8 cellular contexts compared by ENCODE assay signal in the genomic region with DNA sequence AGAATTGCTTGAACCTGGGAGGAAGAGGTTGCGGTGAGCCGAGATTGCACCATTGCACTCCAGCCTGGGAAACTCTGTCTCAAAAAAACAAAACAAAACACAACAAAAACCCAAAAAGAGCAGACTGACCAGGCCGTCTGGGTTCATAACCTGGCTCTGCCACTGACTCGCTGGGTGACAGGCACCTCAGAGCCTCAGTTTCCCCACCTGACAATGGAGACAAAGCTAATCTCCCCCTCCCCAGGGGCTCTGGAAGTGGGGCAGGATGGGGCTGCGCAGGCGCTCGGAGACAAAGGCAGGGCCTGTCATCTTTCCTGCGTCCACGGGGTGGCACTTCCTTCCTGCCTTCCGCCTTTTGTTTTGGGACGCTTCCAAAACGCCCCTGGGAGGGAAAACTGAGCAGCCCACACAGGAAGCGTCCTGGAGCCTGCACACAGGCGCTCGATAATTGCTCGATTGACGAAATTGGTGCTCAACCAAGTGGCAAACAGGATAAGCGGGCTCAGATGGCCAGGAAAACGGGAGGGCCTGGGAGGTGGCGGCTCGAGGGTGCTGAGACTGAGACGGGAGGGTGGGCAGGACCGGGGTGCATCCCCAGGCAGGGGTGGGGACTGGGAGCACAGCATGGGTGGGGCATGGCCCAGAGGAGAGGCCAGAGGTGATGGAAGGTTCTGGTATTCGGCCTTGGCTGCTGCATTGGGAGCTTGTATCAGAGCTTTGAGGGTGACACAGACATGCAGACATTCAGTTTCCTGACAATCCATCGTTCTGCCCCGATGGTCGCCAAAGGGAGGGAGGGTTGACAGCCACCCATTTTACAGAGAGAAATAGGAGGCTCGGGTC. TPM values are rescaled to one million over a fixed set of nuclear protein-coding genes. Genes with fewer than 3 reads are reported as not detected.
DNase-seq lines count a peak whose midpoint lies in the region; ATAC-seq, FAIRE-seq and TF ChIP-seq lines count a peak whose summit lies in the region.

No MANE protein-coding gene starts in this region.

- BruUV-seq in GM12878 (replicated peaks; lab: Mats Ljungman, UMichigan) = no TSS peak

- no peak overlapping the region for H3K9ac ChIP-seq in GM12878 (ENCODE audit: control insufficient read depth, insufficient read depth, low read length)

- peak; percentile 56 for FAIRE-seq in GM12878 (lab: Jason Lieb, UNC)

- ATAC-seq in GM12878 = peak; percentile 61
- ATAC-seq in psoas muscle = peak; percentile 56 to 72 (median 60)
- no peak for ATAC-seq in HG03135 (IDR thresholded peaks at IDR 0.05; ENCODE audit: unreplicated experiment)
- no peak for ATAC-seq in GM21576 (IDR thresholded peaks at IDR 0.05; ENCODE audit: unreplicated experiment)

- TF ChIP-seq EP300 in GM12878 (IDR thresholded peaks at IDR 0.05; ENCODE audit: borderline replicate concordance in 1 of 2, control insufficient read depth in 1 of 2, low read depth in 2 of 2, low read length in 2 of 2) = no peak

- SMC1A ChIA-PET in GM12878 (lab: Charles Lee; ENCODE audit: uncharacterized antibody, unreplicated experiment) = interaction anchor here (1.0 to 1.6 kb wide), 2 partner anchors 67 to 70 kb away, joined by 3 to 5 read pairs; no protein-coding TSS in a partner anchor

- POLR2A ChIA-PET in GM12878 (lab: Charles Lee) = no interaction called here

- H3K4me1 ChIP-seq in GM12878 (ENCODE audit: control insufficient read depth, insufficient read depth, low read length) (peaks cover 9% of the 10 kb centered on the region), psoas muscle (peaks cover 33% of the 10 kb centered on the region)

- no peaks in the 10 kb centered on the region for H4K20me1 ChIP-seq in GM12878 (ENCODE audit: control insufficient read depth, insufficient read depth)

- peak; percentile 87 for TF ChIP-seq CTCF in GM12864 (IDR thresholded peaks at IDR 0.05; ENCODE audit: low read depth, low read length, missing control alignments)
- TF ChIP-seq CTCF in GM12878 (IDR thresholded peaks at IDR 0.05 in 2 of 3, conservative IDR thresholded peaks at IDR 0.05 in 1 of 3; ENCODE audit: control insufficient read depth in 2 of 3, extremely low read depth in 1 of 3, insufficient read depth in 1 of 3, low read depth in 3 of 3, low read length in 3 of 3) = peak; percentile 63 to 72 (median 70)
- TF ChIP-seq CTCF in psoas muscle (IDR thresholded peaks at IDR 0.05) = peak; percentile 78

- DNase-seq in GM12864 (ENCODE audit: low read depth) = no peak
- peak; percentile 46 to 64 for DNase-seq in NCI-H1930 (lab: John Stamatoyannopoulos, UW)
- DNase-seq in T1000 (lab: John Stamatoyannopoulos, UW) = peak; percentile 83
- DNase-seq in GM12878 (ENCODE audit: low read depth, low spot score) = no peak
- DNase-seq in hippocampal formation (lab: John Stamatoyannopoulos, UW) = peak; percentile 50 to 60
- peak; percentile 83 to 89 for DNase-seq in psoas muscle

- H3K4me3 ChIP-seq in GM12864 (ENCODE audit: low read depth, low read length) (peak overlapping the region; percentile 34), GM12878 (peak overlapping the region; percentile 29; the same call in 1 of the 2 replicates), psoas muscle (peak overlapping the region; percentile 45)

- peak overlapping the region; percentile 75 for H2AFZ ChIP-seq in GM12878 (ENCODE audit: control insufficient read depth, low read depth, low read length)

- in situ Hi-C loops in GM12878 (cut with MboI) = no loop called here

- CTCF ChIA-PET in GM12878 (lab: Yijun Ruan, JAX) = interaction anchor here (0.6 to 4.1 kb wide), 7 partner anchors 9 to 102 kb away, joined by 3 to 15 read pairs (median 6); no protein-coding TSS in a partner anchor

- peak; percentile 80 for TF ChIP-seq RAD21 in GM12878 (IDR thresholded peaks at IDR 0.05; ENCODE audit: insufficient read depth, low read depth, low read length)

- RAD21 ChIA-PET in GM12878 (lab: Charles Lee; ENCODE audit: unreplicated experiment) = interaction anchor here (0.7 to 1.6 kb wide), 6 partner anchors 15 to 68 kb away, joined by 3 to 5 read pairs (median 4); partner anchors contain the start of gene SPC24

- H3K9me3 ChIP-seq in GM12878 (replicated peaks; ENCODE audit: control insufficient read depth, insufficient read depth, low read length) = no peaks in the 10 kb centered on the region; the same call in 2 of the 3 replicates
- H3K9me3 ChIP-seq in psoas muscle = no peaks in the 10 kb centered on the region

- TF ChIP-seq POLR2A in GM12878 (IDR thresholded peaks at IDR 0.05; ENCODE audit: low read depth, low read length) = no peak

- WGBS in GM12878 (ENCODE audit: insufficient coverage, insufficient replicate concordance, low lambda C conversion rate, missing lambda C conversion rate) = 9% methylated on average over 28 of the region's 28 CpGs
- 3 to 4% (median 3%) methylated on average over 26 to 28 of the region's 28 CpGs for WGBS in psoas muscle, 3 donors

- no peaks in the 10 kb centered on the region for H3K27me3 ChIP-seq in GM12878 (replicated peaks in 1 of 2; ENCODE audit: control insufficient read depth in 2 of 2, insufficient read depth in 2 of 2, low read length in 1 of 2)
- no peaks in the 10 kb centered on the region for H3K27me3 ChIP-seq in psoas muscle (ENCODE audit: insufficient read depth in 3 of 3, low read length in 2 of 3)

- intact Hi-C loops in GM12878 (cut with micrococcal nuclease; ENCODE audit: unreplicated experiment) = loop anchor here (1.0 kb wide), 1 partner anchor 66 kb away; no protein-coding TSS in a partner anchor
- intact Hi-C loops in psoas muscle (cut with DNase I) = loop anchor here (1.0 to 10.0 kb wide), 3 partner anchors 65 to 203 kb away; no protein-coding TSS in a partner anchor

- H3K36me3 ChIP-seq in GM12878 (ENCODE audit: control insufficient read depth in 2 of 2, insufficient read depth in 2 of 2, low read length in 1 of 2) (peaks cover 0 to 3% of the 10 kb centered on the region in 2 experiments; a peak in 2 of 4 replicates), psoas muscle (ENCODE audit: insufficient read depth in 1 of 2, low read depth in 1 of 2) (no peaks in the 10 kb centered on the region)

- H3K79me2 ChIP-seq in GM12878 (ENCODE audit: control insufficient read depth, insufficient read depth, low read length) = no peaks in the 10 kb centered on the region

- H3K4me2 ChIP-seq in GM12878 (ENCODE audit: control insufficient read depth, insufficient read depth) = peak overlapping the region; percentile 92

- no peak overlapping the region for H3K27ac ChIP-seq in GM12878 (ENCODE audit: control insufficient read depth, insufficient read depth)
- peak overlapping the region; percentile 68 for H3K27ac ChIP-seq in psoas muscle

RNA-seq across cellular contexts. Expression of gene SPC24, which starts 17.8 kb away (rescaled TPM):
- 7.9 and 10.3 TPM in 2 replicates for total RNA-seq in GM12878 (2013; cell fraction: nucleolus; rRNA removed)
- 69.3 and 70.8 TPM in 2 replicates for total RNA-seq in GM12878 (2014; rRNA removed)
- 43.4 and 47.0 TPM in 2 replicates for total RNA-seq in GM12878 (2014; rRNA removed; fragmentation: Illumina TruSeq; extraction: Trizol)
- total RNA-seq in GM12878 (2021) = 59.1 and 65.0 TPM in 2 replicates
- 15.4 TPM for polyA plus RNA-seq in GM12878 (2011; ENCODE audit: low read depth)
- polyA plus RNA-seq in GM12878 (2011; rRNA removed) = 22.0 and 25.6 TPM in 2 replicates
- polyA plus RNA-seq in GM12878 (2011; cell fraction: cytosol; rRNA removed) = 27.5 and 36.4 TPM in 2 replicates
- 28.5 and 31.1 TPM in 2 replicates for polyA plus RNA-seq in GM12878 (2011; cell fraction: nucleus; rRNA removed)
- 18.4 and 22.6 TPM in 2 replicates for polyA plus RNA-seq in GM12878 (2012)
- 17.0 and 18.1 TPM in 2 replicates for polyA plus RNA-seq in GM12878 (2014; fragmentation: Illumina TruSeq; extraction: Trizol)
- polyA plus RNA-seq in GM12878 (2014; fragmentation: Nextera tagmentation; extraction: Ambion mirVana) = 10 to 100 TPM in 1 of 2 experiments, 1 to 10 TPM in 1; 9.4 to 18.4 TPM
- 34.4 and 55.4 TPM in 2 replicates for polyA plus RNA-seq in GM12878 (2014; rRNA removed)
- polyA plus RNA-seq in GM12878 (2016; fragmentation: Nextera tagmentation; extraction: Ambion mirVana) = 10 to 100 TPM; 65.3 to 72.6 TPM
- polyA minus RNA-seq in GM12878 (2011; rRNA and poly(A)+ RNA removed) = 50.6 and 56.3 TPM in 2 replicates
- 27.4 and 31.9 TPM in 2 replicates for polyA minus RNA-seq in GM12878 (2011; cell fraction: cytosol; rRNA and poly(A)+ RNA removed)
- polyA minus RNA-seq in GM12878 (2011; cell fraction: nucleus; rRNA and poly(A)+ RNA removed) = 8.1 and 16.5 TPM in 2 replicates
- 1 to 10 TPM in 2 of 4 donors, under 1 TPM in 2; 0.51 to 1.7 (median 0.98) TPM for total RNA-seq in psoas muscle
- under 1 TPM; 0.14 to 0.55 (median 0.44) TPM for polyA plus RNA-seq in psoas muscle

RNA-seq across cellular contexts. Expression of gene LDLR, which starts 48.5 kb away (rescaled TPM):
- 218 and 237 TPM in 2 replicates for total RNA-seq in GM12878 (2013; cell fraction: nucleolus; rRNA removed)
- total RNA-seq in GM12878 (2014; rRNA removed) (39.0 and 43.4 TPM in 2 replicates), GM12878 (2014; rRNA removed; fragmentation: Illumina TruSeq; extraction: Trizol) (29.4 and 30.7 TPM in 2 replicates), GM12878 (2021) (56.8 and 59.2 TPM in 2 replicates), psoas muscle (10 to 100 TPM in 1 of 4 donors, 1 to 10 TPM in 3; 3.2 to 10.1 (median 6.0) TPM)
- 13.2 TPM for polyA plus RNA-seq in GM12878 (2011; ENCODE audit: low read depth)
- polyA plus RNA-seq in GM12878 (2011; rRNA removed) (19.4 and 42.8 TPM in 2 replicates), GM12878 (2014; fragmentation: Illumina TruSeq; extraction: Trizol) (23.1 and 25.3 TPM in 2 replicates), GM12878 (2014; fragmentation: Nextera tagmentation; extraction: Ambion mirVana) (10 to 100 TPM; 11.3 to 15.9 TPM), GM12878 (2014; rRNA removed) (26.7 and 38.4 TPM in 2 replicates), GM12878 (2016; fragmentation: Nextera tagmentation; extraction: Ambion mirVana) (10 to 100 TPM; 17.1 to 18.5 TPM), psoas muscle (1 to 10 TPM; 1.7 to 5.4 (median 2.2) TPM)
- 34.6 and 36.3 TPM in 2 replicates for polyA plus RNA-seq in GM12878 (2011; cell fraction: cytosol; rRNA removed)
- 49.0 and 57.5 TPM in 2 replicates for polyA plus RNA-seq in GM12878 (2011; cell fraction: nucleus; rRNA removed)
- 26.4 and 34.5 TPM in 2 replicates for polyA plus RNA-seq in GM12878 (2012)
- polyA minus RNA-seq in GM12878 (2011; rRNA and poly(A)+ RNA removed) = 95.8 and 116 TPM in 2 replicates
- 39.6 and 41.5 TPM in 2 replicates for polyA minus RNA-seq in GM12878 (2011; cell fraction: cytosol; rRNA and poly(A)+ RNA removed)
- 80.6 and 135 TPM in 2 replicates for polyA minus RNA-seq in GM12878 (2011; cell fraction: nucleus; rRNA and poly(A)+ RNA removed)

RNA-seq across cellular contexts. Expression of gene KANK2, which starts 59.6 kb away (rescaled TPM):
- total RNA-seq in GM12878 (2013; cell fraction: nucleolus; rRNA removed) = 23.9 and 26.1 TPM in 2 replicates
- total RNA-seq in GM12878 (2014; rRNA removed) = 25.9 and 28.2 TPM in 2 replicates
- 17.4 and 18.9 TPM in 2 replicates for total RNA-seq in GM12878 (2014; rRNA removed; fragmentation: Illumina TruSeq; extraction: Trizol)
- total RNA-seq in GM12878 (2021) = 31.9 and 32.9 TPM in 2 replicates
- polyA plus RNA-seq in GM12878 (2011; ENCODE audit: low read depth) = 10.1 TPM
- polyA plus RNA-seq in GM12878 (2011; rRNA removed) = 5.4 and 10.8 TPM in 2 replicates
- 15.1 and 19.4 TPM in 2 replicates for polyA plus RNA-seq in GM12878 (2011; cell fraction: cytosol; rRNA removed)
- polyA plus RNA-seq in GM12878 (2011; cell fraction: nucleus; rRNA removed) = 7.4 and 12.1 TPM in 2 replicates
- 13.4 and 16.1 TPM in 2 replicates for polyA plus RNA-seq in GM12878 (2012)
- polyA plus RNA-seq in GM12878 (2014; fragmentation: Illumina TruSeq; extraction: Trizol) = 21.9 and 33.0 TPM in 2 replicates
- 1 to 10 TPM; 4.9 to 7.3 TPM for polyA plus RNA-seq in GM12878 (2014; fragmentation: Nextera tagmentation; extraction: Ambion mirVana)
- 19.4 and 23.3 TPM in 2 replicates for polyA plus RNA-seq in GM12878 (2014; rRNA removed)
- 10 to 100 TPM; 17.1 to 23.2 TPM for polyA plus RNA-seq in GM12878 (2016; fragmentation: Nextera tagmentation; extraction: Ambion mirVana)
- polyA minus RNA-seq in GM12878 (2011; rRNA and poly(A)+ RNA removed) = 10.5 and 23.3 TPM in 2 replicates
- 9.1 and 13.2 TPM in 2 replicates for polyA minus RNA-seq in GM12878 (2011; cell fraction: cytosol; rRNA and poly(A)+ RNA removed)
- polyA minus RNA-seq in GM12878 (2011; cell fraction: nucleus; rRNA and poly(A)+ RNA removed) = 2.2 and 6.3 TPM in 2 replicates
- 100 to 1,000 TPM in 1 of 4 donors, 10 to 100 TPM in 3; 44.0 to 103 (median 68.0) TPM for total RNA-seq in psoas muscle
- 10 to 100 TPM; 23.7 to 29.9 (median 25.8) TPM for polyA plus RNA-seq in psoas muscle

Comparison
In these comparisons a context has a peak if more than half of its experiments do, and no peak if none do; other contexts are left out.
1. DNase-seq: peak in NCI-H1930 (2 of 2), T1000 (single experiment), hippocampal formation (2 of 2) and psoas muscle (2 of 2); none in GM12864 (single experiment) and GM12878 (single experiment).
2. ATAC-seq: peak in GM12878 (single experiment) and psoas muscle (4 of 4); none in HG03135 (single experiment) and GM21576 (single experiment).
3. Peak in every context shown above with its lines, with median percentiles within 50 percentile points of each other: H3K4me3 ChIP-seq and CTCF ChIP-seq.